Comparison of ENCODE assay signal across 12 cellular contexts in the genomic region with DNA sequence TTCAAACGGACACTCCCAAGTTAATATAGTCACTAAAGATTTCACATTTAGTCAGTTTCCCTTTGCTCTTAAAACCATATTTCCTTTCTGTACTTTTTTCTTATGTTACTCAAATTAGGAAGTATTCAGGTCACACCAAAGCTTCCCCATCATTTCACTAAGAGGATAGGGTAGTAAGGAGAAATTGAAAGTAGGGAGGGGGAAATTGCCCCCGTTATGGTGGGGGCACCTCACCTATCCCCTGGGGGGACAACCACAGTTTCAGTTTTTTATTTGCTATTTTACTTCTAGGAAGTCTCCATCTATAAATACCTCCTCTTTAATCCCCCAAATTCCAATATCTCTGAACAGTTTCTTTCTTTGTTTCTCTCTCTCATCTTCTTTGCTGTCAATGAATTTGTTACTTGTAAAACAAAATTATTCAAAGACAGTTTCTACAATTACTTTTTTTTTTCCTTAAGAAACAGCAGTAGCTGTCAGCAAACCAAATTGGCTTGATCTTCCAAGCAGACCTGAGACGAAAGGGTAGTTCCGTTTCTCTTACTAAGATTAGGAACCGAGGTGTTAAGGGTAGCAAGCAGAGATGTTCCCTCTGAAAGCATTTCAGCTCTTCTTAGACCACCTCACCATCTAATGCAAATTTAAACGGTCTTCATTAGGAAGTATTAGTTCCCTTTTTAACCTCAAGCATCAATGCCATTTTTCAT.
DNase-seq lines count a peak whose midpoint lies in the region; ATAC-seq and TF ChIP-seq lines count a peak whose summit lies in the region.
"Had no signal": no experiment of that assay in that cellular context is flagged by ENCODE, and none has a peak within 500 bp of the region (broad histone marks: within the 10 kb centered on the region; RNA-seq: fewer than 3 reads in every experiment).

No MANE protein-coding gene starts in this region.

- no peaks in the 10 kb centered on the region for H4K20me1 ChIP-seq in BLaER1
- no peaks in the 10 kb centered on the region for H4K20me1 ChIP-seq in PC-9 (ENCODE audit: insufficient read depth)

- H3K4me3 ChIP-seq in BLaER1 (no peak overlapping the region; the same call in 1 of the 2 replicates), PC-9 (no peak overlapping the region)
- H3K4me3 ChIP-seq: smooth muscle cell had no signal

- DNase-seq in PC-9 (no peak), chondrocyte (ENCODE audit: low spot score) (no peak), nucleus accumbens (lab: John Stamatoyannopoulos, UW) (no peak)
- DNase-seq in central memory CD4-positive, alpha-beta T cell, result no peak
- DNase-seq: effector CD8-positive, alpha-beta T cell; hypothalamus; NCI-H82 had no signal

- H3K4me1 ChIP-seq in BLaER1, result peaks cover 36% of the 10 kb centered on the region
- no peaks in the 10 kb centered on the region for H3K4me1 ChIP-seq in PC-9 (replicated peaks; ENCODE audit: insufficient read depth)

- no peak overlapping the region for H3K27ac Mint-ChIP-seq in chondrocyte (ENCODE audit: unreplicated experiment)

- H3K27ac ChIP-seq in BLaER1 (no peak overlapping the region), PC-9 (no peak overlapping the region)

- intact Hi-C loops in PC-9 (cut with micrococcal nuclease; ENCODE audit: unreplicated experiment), result no loop called here

- no peaks in the 10 kb centered on the region for H3K9me3 ChIP-seq in BLaER1
- H3K9me3 ChIP-seq in PC-9 (ENCODE audit: insufficient read depth, low read depth), result no peaks in the 10 kb centered on the region

- H2AFZ ChIP-seq in PC-9, result no peak overlapping the region

- H3K4me2 ChIP-seq in BLaER1 (peak overlapping the region; percentile 82), PC-9 (no peak overlapping the region)
- H3K4me2 ChIP-seq: smooth muscle cell had no signal

- H3K9me2 ChIP-seq in PC-9 (ENCODE audit: insufficient read depth), result no peaks in the 10 kb centered on the region

- peak; percentile 79 for ATAC-seq in GM18873 (IDR thresholded peaks at IDR 0.05; ENCODE audit: low FRiP score, unreplicated experiment)
- peak; percentile 88 for ATAC-seq in GM21786 (IDR thresholded peaks at IDR 0.05; ENCODE audit: unreplicated experiment)
- peak; percentile 92 for ATAC-seq in HG03354 (IDR thresholded peaks at IDR 0.05; ENCODE audit: poor library complexity, severe bottlenecking, unreplicated experiment)

- H3K9me3 Mint-ChIP-seq in chondrocyte (ENCODE audit: low read depth), result no peaks in the 10 kb centered on the region

- no peak overlapping the region for H3K4me3 Mint-ChIP-seq in chondrocyte (ENCODE audit: unreplicated experiment)

- H3K27me3 ChIP-seq in BLaER1 (no peaks in the 10 kb centered on the region), PC-9 (ENCODE audit: insufficient read depth, low read depth) (no peaks in the 10 kb centered on the region)

- H3K9ac ChIP-seq in BLaER1, result no peak overlapping the region

- no peaks in the 10 kb centered on the region for H3K36me3 Mint-ChIP-seq in chondrocyte (ENCODE audit: low read depth)

- H3K36me3 ChIP-seq in BLaER1, result no peaks in the 10 kb centered on the region
- H3K36me3 ChIP-seq in PC-9 (ENCODE audit: low read depth), result no peaks in the 10 kb centered on the region

- POLR2A ChIA-PET in PC-9 (lab: Charles Lee; ENCODE audit: unreplicated experiment), result no interaction called here

- no peaks in the 10 kb centered on the region for H3K79me2 ChIP-seq in PC-9 (ENCODE audit: low read depth)

- BruUV-seq in PC-9 (replicated peaks; lab: Mats Ljungman, UMichigan), result no TSS peak

- TF ChIP-seq CTCF in PC-9 (conservative IDR thresholded peaks at IDR 0.05) (no peak), chondrocyte (IDR thresholded peaks at IDR 0.05) (no peak)

- no peaks in the 10 kb centered on the region for H3F3A ChIP-seq in PC-9 (ENCODE audit: insufficient read depth, low read depth)

- peaks cover 16% of the 10 kb centered on the region for H3K27me3 Mint-ChIP-seq in chondrocyte (ENCODE audit: low read depth)

- no peaks in the 10 kb centered on the region for H3K4me1 Mint-ChIP-seq in chondrocyte (ENCODE audit: low read depth)

- CTCF ChIA-PET in PC-9 (lab: Charles Lee), result no interaction called here
